ENCODE assay signal across 15 cellular contexts in the genomic region with DNA sequence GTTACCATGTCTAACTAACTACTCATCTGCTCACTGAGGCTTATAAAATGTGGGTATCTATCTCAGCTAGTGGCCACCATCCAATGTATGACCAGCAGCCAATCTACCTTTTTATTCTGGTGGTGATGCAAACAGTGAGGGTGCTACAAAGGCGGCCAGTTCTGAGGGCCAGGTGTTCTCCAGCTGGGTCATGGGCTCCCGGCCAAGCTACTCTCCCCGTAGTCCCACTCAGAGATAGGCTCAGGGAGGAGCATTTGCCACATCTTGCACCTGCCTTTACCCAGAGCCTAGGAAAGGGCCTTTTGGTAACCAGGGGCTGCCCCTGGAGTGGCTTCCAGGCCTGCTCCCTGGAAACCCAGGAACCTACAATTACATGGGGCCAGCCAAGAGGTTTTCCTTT. TPM values are rescaled to one million over a fixed set of nuclear protein-coding genes. Genes with fewer than 3 reads are reported as not detected.
DNase-seq lines count a peak whose midpoint lies in the region; ATAC-seq, FAIRE-seq and TF ChIP-seq lines count a peak whose summit lies in the region.
"Had no signal": no experiment of that assay in that cellular context is flagged by ENCODE, and none has a peak within 500 bp of the region (broad histone marks: within the 10 kb centered on the region; RNA-seq: fewer than 3 reads in every experiment).

No MANE protein-coding gene starts in this region.

- FAIRE-seq in RCC 7860 (lab: Jason Lieb, UNC) = no peak

- CTCF ChIA-PET in activated naive CD4-positive, alpha-beta T cell treated with anti-CD3 and anti-CD28 coated beads, Interleukin-2, amount 10 ng/mL, durations not matched to agents 7 days and 5 days (lab: Charles Lee) = interaction anchor here (0.8 to 29.4 kb wide), 29 partner anchors 8 to 491 kb away, joined by 3 to 856 read pairs (median 6); a partner anchor contains a TSS
- CTCF ChIA-PET in CD8-positive, alpha-beta memory T cell (lab: Charles Lee) = interaction anchor here (0.7 to 7.4 kb wide), 11 partner anchors 12 to 356 kb away, joined by 3 to 69 read pairs (median 4); a partner anchor contains a TSS

- WGBS in psoas muscle, 3 donors = 31 to 47% (median 35%) methylated on average over 3 of the region's 3 CpGs

- H3K27me3 ChIP-seq in psoas muscle (ENCODE audit: insufficient read depth in 3 of 3, low read length in 2 of 3) (no peaks in the 10 kb centered on the region), MG63 (no peaks in the 10 kb centered on the region)
- no peaks in the 10 kb centered on the region for H3K27me3 ChIP-seq in CD8-positive, alpha-beta memory T cell (ENCODE audit: insufficient read depth, low read length, poor library complexity, severe bottlenecking)
- H3K27me3 ChIP-seq: foreskin keratinocyte, upper lobe of left lung had no signal

- H3K27me3 Mint-ChIP-seq in activated naive CD4-positive, alpha-beta T cell treated with anti-CD3 and anti-CD28 coated beads, Interleukin-2, amount 10 ng/mL, durations not matched to agents 7 days and 5 days = peaks cover 4% of the 10 kb centered on the region
- no peaks in the 10 kb centered on the region for H3K27me3 Mint-ChIP-seq in CD8-positive, alpha-beta memory T cell
- H3K27me3 Mint-ChIP-seq: stimulated activated memory B cell treated with anti-CD40 and anti-IgM and Interleukin-4, amounts not matched to agents 10 μg/mL and 1 μg/mL and 100 μg/mL, for 72 hours had no signal

- peaks cover 45% of the 10 kb centered on the region for H3K4me1 Mint-ChIP-seq in activated naive CD4-positive, alpha-beta T cell treated with anti-CD3 and anti-CD28 coated beads, Interleukin-2, amount 10 ng/mL, durations not matched to agents 7 days and 5 days
- peaks cover 4 to 8% (median 4%) of the 10 kb centered on the region in 3 donors for H3K4me1 Mint-ChIP-seq in CD8-positive, alpha-beta memory T cell

- H3K36me3 ChIP-seq in psoas muscle (ENCODE audit: insufficient read depth in 1 of 2, low read depth in 1 of 2) (peaks cover 0 to 21% of the 10 kb centered on the region in 2 donors), MG63 (peaks cover 36% of the 10 kb centered on the region)
- peaks cover 4% of the 10 kb centered on the region for H3K36me3 ChIP-seq in CD8-positive, alpha-beta memory T cell (ENCODE audit: insufficient read depth, low read length)

- H3K4me3 ChIP-seq in psoas muscle (no peak overlapping the region), MG63 (no peak overlapping the region)
- H3K4me3 ChIP-seq in CD8-positive, alpha-beta memory T cell (ENCODE audit: low read length) = no peak overlapping the region
- H3K4me3 ChIP-seq: coronary artery, spleen, upper lobe of left lung had no signal

- peak overlapping the region; percentile 33 for H3K27ac Mint-ChIP-seq in activated naive CD4-positive, alpha-beta T cell treated with anti-CD3 and anti-CD28 coated beads, Interleukin-2, amount 10 ng/mL, durations not matched to agents 7 days and 5 days
- no peak overlapping the region for H3K27ac Mint-ChIP-seq in CD8-positive, alpha-beta memory T cell

- H3K9me3 Mint-ChIP-seq in activated naive CD4-positive, alpha-beta T cell treated with anti-CD3 and anti-CD28 coated beads, Interleukin-2, amount 10 ng/mL, durations not matched to agents 7 days and 5 days = no peaks in the 10 kb centered on the region
- no peaks in the 10 kb centered on the region for H3K9me3 Mint-ChIP-seq in CD8-positive, alpha-beta memory T cell
- H3K9me3 Mint-ChIP-seq: activated naive CD4-positive, alpha-beta T cell treated with anti-CD3 and anti-CD28 coated beads, Interleukin-2, amount 50 U/mL, for 72 hours; activated T-cell treated with anti-CD3 and anti-CD28 coated beads, Interleukin-2, amount 50 U/mL, for 4 hours; stimulated activated memory B cell treated with anti-CD40 and anti-IgM and Interleukin-4, amounts not matched to agents 10 μg/mL and 1 μg/mL and 100 μg/mL, for 72 hours had no signal

- intact Hi-C loops in psoas muscle (cut with DNase I) = loop anchor here (1.0 to 10.0 kb wide), 6 partner anchors 51 to 323 kb away; a partner anchor contains a TSS

- H3K9me3 ChIP-seq in psoas muscle (no peaks in the 10 kb centered on the region), MG63 (no peaks in the 10 kb centered on the region)
- no peaks in the 10 kb centered on the region for H3K9me3 ChIP-seq in CD8-positive, alpha-beta memory T cell (ENCODE audit: low read length)
- H3K9me3 ChIP-seq: spleen, upper lobe of left lung had no signal

- ATAC-seq in psoas muscle = peak in 3 of 4 donors; percentile 2 to 8 (median 4)

- POLR2A ChIA-PET in CD8-positive, alpha-beta memory T cell (lab: Charles Lee) = no interaction called here

- DNase-seq in activated naive CD4-positive, alpha-beta T cell treated with anti-CD3 and anti-CD28 coated beads, Interleukin-2, amount 10 ng/mL, durations not matched to agents 7 days and 5 days = no peak
- DNase-seq in activated naive CD4-positive, alpha-beta T cell treated with Interleukin-2 at 50 U/mL for 16 hours = no peak
- DNase-seq in NCI-H2029 treated with DMSO at 0.1 percent for 48 hours (lab: John Stamatoyannopoulos, UW) (peak; percentile 98), RCC 7860 (ENCODE audit: low spot score) (peak; percentile 11), psoas muscle (no peak), NCI-H187 treated with DMSO at 0.1 percent for 48 hours (lab: John Stamatoyannopoulos, UW) (no peak), MG63 (no peak)
- DNase-seq in CD8-positive, alpha-beta memory T cell = no peak

- H3K36me3 Mint-ChIP-seq in activated naive CD4-positive, alpha-beta T cell treated with anti-CD3 and anti-CD28 coated beads, Interleukin-2, amount 10 ng/mL, durations not matched to agents 7 days and 5 days = peaks cover 27% of the 10 kb centered on the region
- peaks cover 0 to 32% (median 5%) of the 10 kb centered on the region in 3 donors for H3K36me3 Mint-ChIP-seq in CD8-positive, alpha-beta memory T cell

- no peak for TF ChIP-seq CTCF in psoas muscle (IDR thresholded peaks at IDR 0.05)

- H3K27ac ChIP-seq in psoas muscle = peak overlapping the region; percentile 88
- H3K27ac ChIP-seq in CD8-positive, alpha-beta memory T cell (ENCODE audit: low read depth, low read length) = no peak overlapping the region
- H3K27ac ChIP-seq: coronary artery, foreskin keratinocyte had no signal

- H3K4me3 Mint-ChIP-seq in activated naive CD4-positive, alpha-beta T cell treated with anti-CD3 and anti-CD28 coated beads, Interleukin-2, amount 10 ng/mL, durations not matched to agents 7 days and 5 days = no peak overlapping the region
- no peak overlapping the region for H3K4me3 Mint-ChIP-seq in CD8-positive, alpha-beta memory T cell
- H3K4me3 Mint-ChIP-seq: activated T-cell treated with anti-CD3 and anti-CD28 coated beads, Interleukin-2, amount 50 U/mL, for 4 hours; stimulated activated memory B cell treated with anti-CD40 and anti-IgM and Interleukin-4, amounts not matched to agents 10 μg/mL and 1 μg/mL and 100 μg/mL, for 72 hours had no signal

- H3K4me1 ChIP-seq in psoas muscle = peaks cover 86% of the 10 kb centered on the region
- H3K4me1 ChIP-seq in CD8-positive, alpha-beta memory T cell (ENCODE audit: insufficient read depth, low read length) = peaks cover 10% of the 10 kb centered on the region

RNA-seq across cellular contexts. Expression of a gene that starts 59.0 kb away (rescaled TPM):
- 10 to 100 TPM; 35.9 to 55.0 (median 42.3) TPM for total RNA-seq in psoas muscle
- 100 to 1,000 TPM in 1 of 3 donors, 10 to 100 TPM in 2; 84.2 to 115 (median 90.6) TPM for polyA plus RNA-seq in psoas muscle
- total RNA-seq in MG63 (2014; rRNA removed; shearing (Covaris generic); ENCODE audit: low replicate concordance) = 240 and 304 TPM in 2 replicates
- 10 to 100 TPM; 71.2 to 73.2 TPM for total RNA-seq in CD8-positive, alpha-beta memory T cell
- 115 TPM for polyA plus RNA-seq in CD8-positive, alpha-beta memory T cell

Comparison
In these comparisons a context has a peak if more than half of its experiments do, and no peak if none do; other contexts are left out.
1. DNase-seq: peak in NCI-H2029 treated with DMSO at 0.1 percent for 48 hours (single experiment) and RCC 7860 (single experiment); none in activated naive CD4-positive, alpha-beta T cell treated with anti-CD3 and anti-CD28 coated beads, Interleukin-2, amount 10 ng/mL, durations not matched to agents 7 days and 5 days (single experiment), activated naive CD4-positive, alpha-beta T cell treated with Interleukin-2 at 50 U/mL for 16 hours (single experiment), psoas muscle (0 of 2), NCI-H187 treated with DMSO at 0.1 percent for 48 hours (single experiment), MG63 (single experiment) and CD8-positive, alpha-beta memory T cell (0 of 5).